ENCODE assay signal across 8 cellular contexts in genomic region chr17:55317284-55317683, GRCh38. TPM values are rescaled to one million over a fixed set of nuclear protein-coding genes. Genes with fewer than 3 reads are reported as not detected.
"Had no signal": no experiment of that assay in that cellular context is flagged by ENCODE, and none has a peak within 500 bp of the region (broad histone marks: within the 10 kb centered on the region; RNA-seq: fewer than 3 reads in every experiment).

No MANE protein-coding gene starts in this region.

- H3K9me3 Mint-ChIP-seq: HFFc6 had no signal

- H3K4me1 ChIP-seq: HAP-1 had no signal

- H3K4me3 ChIP-seq: GM23248, HAP-1 had no signal

- H3K27ac Mint-ChIP-seq: HFFc6 had no signal

- DNase-seq: GM23248, GOT3, H7, HFFc6, IMR-90, KBM-7 had no signal

- H3K9me3 ChIP-seq: HAP-1 had no signal

- ATAC-seq: HCT116 had no signal

- H3K4me3 Mint-ChIP-seq: HFFc6 had no signal

- H3K27ac ChIP-seq: GM23248 had no signal

- H2AFZ ChIP-seq: GM23248 had no signal

- H3K36me3 ChIP-seq: HAP-1 had no signal

- H3K9ac ChIP-seq: GM23248 had no signal

RNA-seq across cellular contexts. Expression of gene HLF, which starts 52.5 kb away (rescaled TPM):
- total RNA-seq: GM23248, HFFc6 had no signal
- polyA plus RNA-seq: IMR-90 had no signal
